ENCODE assay signal across 8 cellular contexts in genomic region chr10:23994459-23995046, GRCh38.
DNase-seq lines count a peak whose midpoint lies in the region; ATAC-seq and TF ChIP-seq lines count a peak whose summit lies in the region.

No MANE protein-coding gene starts in this region.

- H3K4me1 ChIP-seq in CD8-positive, alpha-beta T cell (ENCODE audit: insufficient read depth, low read length): no peaks in the 10 kb centered on the region

- TF ChIP-seq CTCF in astrocyte of the spinal cord (IDR thresholded peaks at IDR 0.05; ENCODE audit: low read depth, low read length): peak; percentile 91
- no peak for TF ChIP-seq CTCF in CD8-positive, alpha-beta T cell (IDR thresholded peaks at IDR 0.05)

- in situ Hi-C loops in astrocyte of the spinal cord (cut with HindIII; ENCODE audit: low sequenced_read_pairs): no loop called here

- H3K27me3 Mint-ChIP-seq in CD8-positive, alpha-beta T cell (ENCODE audit: low read depth): no peaks in the 10 kb centered on the region

- H3K27me3 ChIP-seq in CD8-positive, alpha-beta T cell (ENCODE audit: insufficient read depth, low read length): no peaks in the 10 kb centered on the region

- no peaks in the 10 kb centered on the region for H3K36me3 ChIP-seq in CD8-positive, alpha-beta T cell (ENCODE audit: insufficient read depth, low read length)

- H3K27ac Mint-ChIP-seq in CD8-positive, alpha-beta T cell: no peak overlapping the region

- POLR2A ChIA-PET in CD8-positive, alpha-beta T cell (lab: Charles Lee): no interaction called here

- ATAC-seq in CD8-positive, alpha-beta T cell: no peak

- H3K9me3 Mint-ChIP-seq in CD8-positive, alpha-beta T cell: no peaks in the 10 kb centered on the region

- H3K36me3 Mint-ChIP-seq in CD8-positive, alpha-beta T cell: no peaks in the 10 kb centered on the region

- DNase-seq in SHP77 (lab: John Stamatoyannopoulos, UW) (peak; percentile 3 to 6), SHP77 treated with DMSO at 0.1 percent for 48 hours (lab: John Stamatoyannopoulos, UW) (no peak), HCEC 1CT (peak; percentile 2), NCI-H1694 treated with DMSO at 0.1 percent for 48 hours (lab: John Stamatoyannopoulos, UW) (peak; percentile 29), astrocyte of the spinal cord (ENCODE audit: low read depth, low spot score) (peak; percentile 57), iPS-NIHi11 (ENCODE audit: low spot score) (peak; percentile 72)
- peak; percentile 20 for DNase-seq in stimulated activated CD4-positive, alpha-beta T cell treated with anti-CD3 and anti-CD28 coated beads, Interleukin-4, amount 100 ng/mL, for 24 hours
- no peak for DNase-seq in CD8-positive, alpha-beta T cell

- no peak overlapping the region for H3K27ac ChIP-seq in CD8-positive, alpha-beta T cell (ENCODE audit: low read depth, low read length)

- no peak overlapping the region for H3K4me3 Mint-ChIP-seq in CD8-positive, alpha-beta T cell

- intact Hi-C loops in CD8-positive, alpha-beta T cell (cut with DNase I, micrococcal nuclease): no loop called here

- no peaks in the 10 kb centered on the region for H3K9me3 ChIP-seq in CD8-positive, alpha-beta T cell (ENCODE audit: low read length)

- H3K4me3 ChIP-seq in astrocyte of the spinal cord (ENCODE audit: low read depth, low read length): no peak overlapping the region
- no peak overlapping the region for H3K4me3 ChIP-seq in CD8-positive, alpha-beta T cell (ENCODE audit: low read depth, low read length)

- H3K4me1 Mint-ChIP-seq in CD8-positive, alpha-beta T cell (ENCODE audit: low read depth): no peaks in the 10 kb centered on the region

- CTCF ChIA-PET in CD8-positive, alpha-beta T cell (lab: Charles Lee): no interaction called here

Comparison
In these comparisons a context has a peak if more than half of its experiments do, and no peak if none do; other contexts are left out.
1. DNase-seq: peak in SHP77 (2 of 2), HCEC 1CT (single experiment), NCI-H1694 treated with DMSO at 0.1 percent for 48 hours (single experiment), astrocyte of the spinal cord (single experiment), iPS-NIHi11 (single experiment) and stimulated activated CD4-positive, alpha-beta T cell treated with anti-CD3 and anti-CD28 coated beads, Interleukin-4, amount 100 ng/mL, for 24 hours (single experiment); none in SHP77 treated with DMSO at 0.1 percent for 48 hours (single experiment) and CD8-positive, alpha-beta T cell (0 of 7).